ENCODE assay signal across 1 cellular context in the genomic region with DNA sequence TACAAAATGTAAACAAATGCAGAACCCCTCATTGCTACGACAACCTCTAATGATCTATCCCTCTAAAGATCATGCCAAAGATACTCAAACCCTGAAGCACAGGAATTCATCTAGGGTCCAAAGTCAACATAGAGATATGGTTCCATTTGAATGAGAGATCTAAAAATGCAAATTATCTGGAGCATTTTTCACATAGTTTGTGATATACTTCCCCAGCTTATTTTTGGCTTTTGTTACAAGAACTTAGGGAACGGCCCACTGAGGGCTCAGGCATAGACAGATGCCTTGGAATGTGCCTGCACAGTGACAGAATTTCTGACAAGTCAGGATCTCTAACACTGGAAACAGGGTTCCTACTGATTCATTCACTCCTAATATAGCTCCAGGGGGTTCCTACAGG.
TF ChIP-seq lines count a peak whose summit lies in the region.

No MANE protein-coding gene starts in this region.

TF ChIP-seq in IMR-90, 13 proteins besides CTCF, POLR2A, EP300 and RAD21:
- TF ChIP-seq MAZ (IDR thresholded peaks at IDR 0.05; ENCODE audit: borderline replicate concordance, low read depth, low read length): no peak
- TF ChIP-seq MAFK (IDR thresholded peaks at IDR 0.05; ENCODE audit: low read depth, low read length): no peak
- no peak for TF ChIP-seq FOS (IDR thresholded peaks at IDR 0.05; ENCODE audit: low read depth, low read length)
- no peak for TF ChIP-seq BHLHE40 (IDR thresholded peaks at IDR 0.05; ENCODE audit: low read depth, low read length)
- no peak for TF ChIP-seq RFX5 (IDR thresholded peaks at IDR 0.05; ENCODE audit: low read depth, low read length)
- TF ChIP-seq, protein P1, sequence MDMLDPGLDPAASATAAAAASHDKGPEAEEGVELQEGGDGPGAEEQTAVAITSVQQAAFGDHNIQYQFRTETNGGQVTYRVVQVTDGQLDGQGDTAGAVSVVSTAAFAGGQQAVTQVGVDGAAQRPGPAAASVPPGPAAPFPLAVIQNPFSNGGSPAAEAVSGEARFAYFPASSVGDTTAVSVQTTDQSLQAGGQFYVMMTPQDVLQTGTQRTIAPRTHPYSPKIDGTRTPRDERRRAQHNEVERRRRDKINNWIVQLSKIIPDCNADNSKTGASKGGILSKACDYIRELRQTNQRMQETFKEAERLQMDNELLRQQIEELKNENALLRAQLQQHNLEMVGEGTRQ (IDR thresholded peaks at IDR 0.05; ENCODE audit: low read depth, low read length): no peak
- no peak for TF ChIP-seq NFE2L2 (IDR thresholded peaks at IDR 0.05; ENCODE audit: low read depth, low read length)
- TF ChIP-seq MXI1 (IDR thresholded peaks at IDR 0.05; ENCODE audit: borderline replicate concordance, low read depth, low read length): no peak
- TF ChIP-seq CEBPB (IDR thresholded peaks at IDR 0.05; ENCODE audit: low read depth, low read length): no peak
- no peak for TF ChIP-seq RCOR1 (IDR thresholded peaks at IDR 0.05; ENCODE audit: insufficient replicate concordance, low read length)
- TF ChIP-seq CHD1 (IDR thresholded peaks at IDR 0.05; ENCODE audit: low read depth, low read length): no peak
- TF ChIP-seq, protein P2, sequence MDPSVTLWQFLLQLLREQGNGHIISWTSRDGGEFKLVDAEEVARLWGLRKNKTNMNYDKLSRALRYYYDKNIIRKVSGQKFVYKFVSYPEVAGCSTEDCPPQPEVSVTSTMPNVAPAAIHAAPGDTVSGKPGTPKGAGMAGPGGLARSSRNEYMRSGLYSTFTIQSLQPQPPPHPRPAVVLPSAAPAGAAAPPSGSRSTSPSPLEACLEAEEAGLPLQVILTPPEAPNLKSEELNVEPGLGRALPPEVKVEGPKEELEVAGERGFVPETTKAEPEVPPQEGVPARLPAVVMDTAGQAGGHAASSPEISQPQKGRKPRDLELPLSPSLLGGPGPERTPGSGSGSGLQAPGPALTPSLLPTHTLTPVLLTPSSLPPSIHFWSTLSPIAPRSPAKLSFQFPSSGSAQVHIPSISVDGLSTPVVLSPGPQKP (IDR thresholded peaks at IDR 0.05; ENCODE audit: borderline replicate concordance, low read depth, low read length): no peak
